17 cellular contexts compared by ENCODE assay signal in the genomic region with DNA sequence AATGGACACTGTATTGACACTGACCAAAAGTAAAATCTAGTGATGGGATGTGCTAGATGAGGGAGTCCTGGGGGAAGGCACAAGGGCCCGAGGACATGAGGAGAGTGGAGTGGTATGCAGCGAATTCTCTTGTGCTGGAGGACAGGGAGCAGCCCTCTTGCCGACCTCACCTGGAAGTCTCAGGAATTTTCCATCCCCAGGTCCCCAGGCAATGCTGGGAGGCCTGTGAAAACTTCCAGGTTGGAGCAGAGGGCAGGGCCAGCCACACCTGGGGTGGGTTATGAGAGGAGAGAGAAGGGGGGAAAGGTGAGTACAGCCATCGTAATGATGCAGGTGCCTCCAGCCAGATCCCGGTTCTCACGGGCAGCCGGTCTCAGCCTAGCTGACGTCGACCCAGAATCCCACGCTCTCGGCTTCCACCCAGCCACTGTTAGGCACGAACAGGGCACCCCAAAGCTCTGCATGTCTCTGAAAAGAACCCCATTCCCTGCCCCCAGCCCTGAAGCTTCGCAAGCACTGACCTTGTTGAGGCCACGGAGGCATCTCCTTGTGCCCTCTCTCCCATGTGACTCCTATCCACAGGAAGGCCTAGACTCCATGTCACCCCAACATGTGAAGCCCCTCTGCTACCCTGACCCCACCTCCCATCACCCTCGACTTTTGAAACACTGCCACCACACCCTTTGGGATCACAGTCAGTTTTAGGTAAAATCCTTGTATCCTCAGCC.
A peak's percentile ranks its signal among the peaks of the same experiment; 100 is the strongest.
DNase-seq lines count a peak whose midpoint lies in the region; ATAC-seq and TF ChIP-seq lines count a peak whose summit lies in the region.
"Had no signal": no experiment of that assay in that cellular context is flagged by ENCODE, and none has a peak within 500 bp of the region (broad histone marks: within the 10 kb centered on the region; RNA-seq: fewer than 3 reads in every experiment).

No MANE protein-coding gene starts in this region.

- no peaks in the 10 kb centered on the region for H3K27me3 Mint-ChIP-seq in activated B cell treated with CpG ODN at 0.5 μM for 24 hours
- no peaks in the 10 kb centered on the region for H3K27me3 Mint-ChIP-seq in naive B cell
- no peaks in the 10 kb centered on the region for H3K27me3 Mint-ChIP-seq in stimulated activated naive B cell treated with anti-CD40 and anti-IgM and Interleukin-4, amounts not matched to agents 10 μg/mL and 1 μg/mL and 100 μg/mL, for 72 hours
- H3K27me3 Mint-ChIP-seq in mesothelial cell of epicardium (ENCODE audit: low read depth), result no peaks in the 10 kb centered on the region

- no peak overlapping the region for H2AFZ ChIP-seq in PC-3 (ENCODE audit: low read length)

- H3K4me1 ChIP-seq in BLaER1 treated with 17β-estradiol and CSF1 and Interleukin-3, amounts not matched to agents 10 nM and 100 nM, result peaks cover 29 to 68% (median 58%) of the 10 kb centered on the region in 10 experiments
- H3K4me1 ChIP-seq in PC-3 (ENCODE audit: insufficient read depth, low read length), result no peaks in the 10 kb centered on the region
- H3K4me1 ChIP-seq: HAP-1 had no signal

- no peaks in the 10 kb centered on the region for H3K36me3 Mint-ChIP-seq in activated B cell treated with CpG ODN at 0.5 μM for 24 hours (ENCODE audit: low read depth)
- peaks cover 6 to 19% of the 10 kb centered on the region in 2 donors for H3K36me3 Mint-ChIP-seq in naive B cell
- peaks cover 0 to 3% of the 10 kb centered on the region in 2 donors for H3K36me3 Mint-ChIP-seq in stimulated activated naive B cell treated with anti-CD40 and anti-IgM and Interleukin-4, amounts not matched to agents 10 μg/mL and 1 μg/mL and 100 μg/mL, for 72 hours
- no peaks in the 10 kb centered on the region for H3K36me3 Mint-ChIP-seq in mesothelial cell of epicardium
- H3K36me3 Mint-ChIP-seq: CD14-positive monocyte; CD8-positive, alpha-beta T cell had no signal

- peak overlapping the region in 8 of 11 experiments; percentile 57 to 74 (median 70); a peak in 17 of 22 replicates for H3K9ac ChIP-seq in BLaER1 treated with 17β-estradiol and CSF1 and Interleukin-3, amounts not matched to agents 10 nM and 100 nM
- no peak overlapping the region for H3K9ac ChIP-seq in PC-3 (ENCODE audit: low read length)

- DNase-seq in activated B cell treated with CpG ODN at 0.5 μM for 24 hours, result no peak
- DNase-seq in naive B cell, result no peak
- no peak for DNase-seq in stimulated activated naive B cell treated with anti-CD40 and anti-IgM and Interleukin-4, amounts not matched to agents 10 μg/mL and 1 μg/mL and 100 μg/mL, for 72 hours
- DNase-seq in mesothelial cell of epicardium (ENCODE audit: low spot score in 2 of 2, unreplicated experiment in 2 of 2), result no peak
- no peak for DNase-seq in DMS79 treated with DMSO at 0.1 percent for 48 hours (lab: John Stamatoyannopoulos, UW)
- DNase-seq in PC-3, result no peak
- DNase-seq: ACHN; CD8-positive, alpha-beta T cell; COR-L47; DMS153; DND-41; GF-D8; IMR-90 had no signal

- H3F3A ChIP-seq in PC-3 (ENCODE audit: low read length, unreplicated experiment), result no peaks in the 10 kb centered on the region

- TF ChIP-seq CTCF in activated B cell treated with CpG ODN at 0.5 μM for 24 hours (IDR thresholded peaks at IDR 0.05), result no peak
- TF ChIP-seq CTCF in mesothelial cell of epicardium (IDR thresholded peaks at IDR 0.05; ENCODE audit: unreplicated experiment), result no peak
- no peak for TF ChIP-seq CTCF in PC-3 (conservative IDR thresholded peaks at IDR 0.05; ENCODE audit: low read depth, low read length)

- intact Hi-C loops in activated B cell treated with CpG ODN at 0.5 μM for 24 hours (cut with micrococcal nuclease), result no loop called here
- intact Hi-C loops in PC-3 (cut with micrococcal nuclease), result no loop called here

- H3K4me1 Mint-ChIP-seq in activated B cell treated with CpG ODN at 0.5 μM for 24 hours (peaks cover 79% of the 10 kb centered on the region), naive B cell (peaks cover 71 to 91% (median 82%) of the 10 kb centered on the region in 3 donors), mesothelial cell of epicardium (peaks cover 14% of the 10 kb centered on the region)
- peaks cover 47 to 72% of the 10 kb centered on the region in 2 donors for H3K4me1 Mint-ChIP-seq in stimulated activated naive B cell treated with anti-CD40 and anti-IgM and Interleukin-4, amounts not matched to agents 10 μg/mL and 1 μg/mL and 100 μg/mL, for 72 hours

- H3K9me3 ChIP-seq in BLaER1 treated with 17β-estradiol and CSF1 and Interleukin-3, amounts not matched to agents 10 nM and 100 nM (replicated peaks in 1 of 11), result peaks cover 0 to 11% (median 4%) of the 10 kb centered on the region in 11 experiments; a peak in 9 of 22 replicates
- H3K9me3 ChIP-seq in PC-3 (ENCODE audit: low read length), result no peaks in the 10 kb centered on the region
- H3K9me3 ChIP-seq: HAP-1 had no signal

- ATAC-seq in activated B cell treated with CpG ODN at 0.5 μM for 24 hours (ENCODE audit: low read depth) (no peak), naive B cell (ENCODE audit: low read depth in 2 of 2) (no peak), GM21528 (IDR thresholded peaks at IDR 0.05; ENCODE audit: low FRiP score, unreplicated experiment) (no peak), PC-3 (no peak)
- no peak for ATAC-seq in stimulated activated naive B cell treated with anti-CD40 and anti-IgM and Interleukin-4, amounts not matched to agents 10 μg/mL and 1 μg/mL and 100 μg/mL, for 72 hours (replicated peaks)
- ATAC-seq: CD8-positive, alpha-beta T cell had no signal

- H3K79me2 ChIP-seq in PC-3 (ENCODE audit: low read length), result no peaks in the 10 kb centered on the region

- H3K9me3 Mint-ChIP-seq in activated B cell treated with CpG ODN at 0.5 μM for 24 hours (peaks cover 5% of the 10 kb centered on the region), naive B cell (peaks cover 4 to 12% (median 8%) of the 10 kb centered on the region in 7 donors), mesothelial cell of epicardium (peaks cover 5% of the 10 kb centered on the region)
- H3K9me3 Mint-ChIP-seq in stimulated activated naive B cell treated with anti-CD40 and anti-IgM and Interleukin-4, amounts not matched to agents 10 μg/mL and 1 μg/mL and 100 μg/mL, for 72 hours, result peaks cover 5% of the 10 kb centered on the region in 2 donors

- peak overlapping the region in 5 of 10 experiments; percentile 4 to 41 (median 24); a peak in 5 of 20 replicates for H3K4me3 ChIP-seq in BLaER1 treated with 17β-estradiol and CSF1 and Interleukin-3, amounts not matched to agents 10 nM and 100 nM
- H3K4me3 ChIP-seq in PC-3 (ENCODE audit: low read length), result no peak overlapping the region
- H3K4me3 ChIP-seq: HAP-1 had no signal

- H4K20me1 ChIP-seq in BLaER1 treated with 17β-estradiol and CSF1 and Interleukin-3, amounts not matched to agents 10 nM and 100 nM, result no peaks in the 10 kb centered on the region
- no peaks in the 10 kb centered on the region for H4K20me1 ChIP-seq in PC-3 (ENCODE audit: low read length)

- H3K27ac ChIP-seq in BLaER1 treated with 17β-estradiol and CSF1 and Interleukin-3, amounts not matched to agents 10 nM and 100 nM, result peak overlapping the region in 10 of 11 experiments; percentile 22 to 91 (median 84); a peak in 20 of 22 replicates
- no peak overlapping the region for H3K27ac ChIP-seq in PC-3 (ENCODE audit: low read length)

- H3K27ac Mint-ChIP-seq in activated B cell treated with CpG ODN at 0.5 μM for 24 hours, result peak overlapping the region; percentile 79
- H3K27ac Mint-ChIP-seq in naive B cell, result peak overlapping the region; percentile 83 to 98 (median 92)
- H3K27ac Mint-ChIP-seq in stimulated activated naive B cell treated with anti-CD40 and anti-IgM and Interleukin-4, amounts not matched to agents 10 μg/mL and 1 μg/mL and 100 μg/mL, for 72 hours, result peak overlapping the region; percentile 6
- H3K27ac Mint-ChIP-seq in mesothelial cell of epicardium, result no peak overlapping the region
- H3K27ac Mint-ChIP-seq: CD14-positive monocyte; CD8-positive, alpha-beta T cell had no signal

- peak overlapping the region; percentile 71 to 97 (median 90) for H3K4me2 ChIP-seq in BLaER1 treated with 17β-estradiol and CSF1 and Interleukin-3, amounts not matched to agents 10 nM and 100 nM
- H3K4me2 ChIP-seq in PC-3 (ENCODE audit: low read length), result no peak overlapping the region

- 0 out of 22 replicates have a peak, but pooled peaks cover 0 to 3% (median 0%) of the 10 kb centered on the region in 11 experiments for H3K27me3 ChIP-seq in BLaER1 treated with 17β-estradiol and CSF1 and Interleukin-3, amounts not matched to agents 10 nM and 100 nM
- H3K27me3 ChIP-seq in PC-3 (ENCODE audit: low read length), result no peaks in the 10 kb centered on the region

- CTCF ChIA-PET in activated B cell treated with CpG ODN at 0.5 μM for 24 hours (lab: Charles Lee), result no interaction called here
- CTCF ChIA-PET in PC-3 (lab: Charles Lee), result no interaction called here

- BruUV-seq in PC-3 (replicated peaks; lab: Mats Ljungman, UMichigan), result no TSS peak

- H3K4me3 Mint-ChIP-seq in activated B cell treated with CpG ODN at 0.5 μM for 24 hours (peak overlapping the region; percentile 61), naive B cell (peak overlapping the region; percentile 55 to 89 (median 74)), mesothelial cell of epicardium (no peak overlapping the region)
- peak overlapping the region in 1 of 2 donors; percentile 2 for H3K4me3 Mint-ChIP-seq in stimulated activated naive B cell treated with anti-CD40 and anti-IgM and Interleukin-4, amounts not matched to agents 10 μg/mL and 1 μg/mL and 100 μg/mL, for 72 hours
- H3K4me3 Mint-ChIP-seq: CD8-positive, alpha-beta T cell had no signal

- POLR2A ChIA-PET in activated B cell treated with CpG ODN at 0.5 μM for 24 hours (lab: Charles Lee), result no interaction called here
- POLR2A ChIA-PET in PC-3 (lab: Charles Lee; ENCODE audit: unreplicated experiment), result no interaction called here

- H3K36me3 ChIP-seq in BLaER1 treated with 17β-estradiol and CSF1 and Interleukin-3, amounts not matched to agents 10 nM and 100 nM, result no peaks in the 10 kb centered on the region
- no peaks in the 10 kb centered on the region for H3K36me3 ChIP-seq in PC-3 (ENCODE audit: low read depth, low read length)
- H3K36me3 ChIP-seq: HAP-1 had no signal

- H3K9me2 ChIP-seq in PC-3 (replicated peaks; ENCODE audit: low read length), result no peaks in the 10 kb centered on the region
